Comparison of ENCODE assay signal across 8 cellular contexts in genomic region chr12:54017845-54018607, GRCh38. TPM values are rescaled to one million over a fixed set of nuclear protein-coding genes. Genes with fewer than 3 reads are reported as not detected.
DNase-seq lines count a peak whose midpoint lies in the region; ATAC-seq and TF ChIP-seq lines count a peak whose summit lies in the region.

No MANE protein-coding gene starts in this region.

- H3K27me3 ChIP-seq in dorsolateral prefrontal cortex: peaks cover 14 to 100% (median 96%) of the 10 kb centered on the region in 45 donors

- intact Hi-C loops in dorsolateral prefrontal cortex (cut with DNase I): no loop called here

- H3K4me3 ChIP-seq in dorsolateral prefrontal cortex: peak overlapping the region in 58 of 59 donors; percentile 19 to 61 (median 43)

- H3K27ac ChIP-seq in dorsolateral prefrontal cortex: no peak overlapping the region

- TF ChIP-seq CTCF in dorsolateral prefrontal cortex (IDR thresholded peaks at IDR 0.05 in 54 of 56, conservative IDR thresholded peaks at IDR 0.05 in 2 of 56; ENCODE audit: low read depth in 1 of 56, partially characterized antibody in 56 of 56): no peak

- DNase-seq in AG08395 (ENCODE audit: low spot score): peak; percentile 97
- peak; percentile 82 for DNase-seq in NCI-H345 (lab: John Stamatoyannopoulos, UW)
- DNase-seq in activated CD4-positive, alpha-beta T cell treated with anti-CD3 and anti-CD28 coated beads for 48 hours: peak; percentile 78
- peak in 7 of 10 donors; percentile 26 to 60 (median 40) for DNase-seq in dorsolateral prefrontal cortex
- DNase-seq in lung microvascular endothelial cell (ENCODE audit: low read depth in 2 of 2): peak; percentile 27 to 31
- DNase-seq in stimulated activated CD8-positive, alpha-beta memory T cell treated with anti-CD3 and anti-CD28 coated beads, Interleukin-12 subunit alpha, Interleukin-12 subunit beta, amount 100 ng/mL, for 4 hours (ENCODE audit: low read depth): peak; percentile 66

- ATAC-seq in GM18868 (IDR thresholded peaks at IDR 0.05; ENCODE audit: unreplicated experiment): peak; percentile 79
- ATAC-seq in HG03103 (IDR thresholded peaks at IDR 0.05; ENCODE audit: low read depth, unreplicated experiment): peak; percentile 57

RNA-seq across cellular contexts. Expression of gene HOXC8, which starts 9.2 kb away (rescaled TPM):
- total RNA-seq in dorsolateral prefrontal cortex: not detected
- not detected in 2 replicates for total RNA-seq in lung microvascular endothelial cell

RNA-seq across cellular contexts. Expression of gene HOXC6, which starts 10.2 kb away (rescaled TPM):
- total RNA-seq in dorsolateral prefrontal cortex (not detected), lung microvascular endothelial cell (not detected in 2 replicates)

RNA-seq across cellular contexts. Expression of gene HOXC5, which starts 14.8 kb away (rescaled TPM):
- not detected for total RNA-seq in dorsolateral prefrontal cortex
- total RNA-seq in lung microvascular endothelial cell: not detected in 2 replicates

RNA-seq across cellular contexts. Expression of gene HOXC9, which starts 18.1 kb away (rescaled TPM):
- not detected for total RNA-seq in dorsolateral prefrontal cortex
- 0.22 TPM in 1 of 2 replicates, not detected in the other for total RNA-seq in lung microvascular endothelial cell

RNA-seq across cellular contexts. Expression of gene HOXC10, which starts 33.1 kb away (rescaled TPM):
- total RNA-seq in dorsolateral prefrontal cortex (under 1 TPM in 1 of 120 experiments, not detected in 119; 0.34 TPM), lung microvascular endothelial cell (not detected in 2 replicates)

Comparison
In these comparisons a context has a peak if more than half of its experiments do, and no peak if none do; other contexts are left out.
1. DNase-seq: peak in every context shown above with its lines; median percentile 97 in AG08395; 82 in NCI-H345; 78 in activated CD4-positive, alpha-beta T cell treated with anti-CD3 and anti-CD28 coated beads for 48 hours; 66 in stimulated activated CD8-positive, alpha-beta memory T cell treated with anti-CD3 and anti-CD28 coated beads, Interleukin-12 subunit alpha, Interleukin-12 subunit beta, amount 100 ng/mL, for 4 hours; 40 in dorsolateral prefrontal cortex; 29 in lung microvascular endothelial cell.